ENCODE assay signal across 16 cellular contexts in the genomic region with DNA sequence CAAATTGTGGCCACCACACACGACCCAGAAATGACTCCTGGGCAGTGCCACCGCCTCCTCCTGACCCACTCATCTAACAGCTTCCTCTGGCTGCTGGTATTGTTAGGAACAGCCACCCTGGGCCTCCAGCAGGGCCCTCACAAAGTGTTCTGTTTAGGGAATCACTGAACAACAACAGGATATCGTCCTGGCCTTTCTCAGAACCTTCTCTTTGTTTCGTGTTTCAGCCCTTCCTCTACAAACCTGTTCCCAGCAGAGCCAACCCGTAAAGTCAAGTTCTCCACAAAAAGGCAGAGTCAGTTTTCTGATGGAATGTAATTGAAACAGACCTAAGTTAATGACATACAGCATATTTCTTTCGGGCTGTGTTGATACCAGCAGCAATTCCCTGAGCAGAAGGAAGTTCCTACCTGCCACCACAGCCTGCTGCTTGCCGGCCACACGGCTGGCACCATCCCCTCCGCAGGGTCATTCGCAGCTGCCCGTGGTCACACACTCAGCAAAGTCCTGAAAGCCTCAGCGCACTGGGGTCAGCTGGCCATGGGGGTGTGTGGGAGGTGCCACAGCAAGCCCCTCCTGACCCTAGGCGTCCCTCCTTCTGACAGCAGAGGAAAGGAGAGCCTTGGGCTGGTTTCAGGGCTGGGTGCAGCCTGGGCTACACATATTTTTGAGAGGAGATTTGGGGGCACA.
DNase-seq lines count a peak whose midpoint lies in the region; ATAC-seq and TF ChIP-seq lines count a peak whose summit lies in the region.
"Had no signal": no experiment of that assay in that cellular context is flagged by ENCODE, and none has a peak within 500 bp of the region (broad histone marks: within the 10 kb centered on the region; RNA-seq: fewer than 3 reads in every experiment).

No MANE protein-coding gene starts in this region.

- H3K4me1 ChIP-seq in spleen: peaks cover 0 to 19% (median 10%) of the 10 kb centered on the region in 6 donors
- H3K4me1 ChIP-seq in PC-3 (ENCODE audit: insufficient read depth, low read length): no peaks in the 10 kb centered on the region
- H3K4me1 ChIP-seq: BLaER1, tibial artery had no signal

- WGBS in spleen, 5 donors: 41 to 53% (median 51%) methylated on average over 13 of the region's 13 CpGs

- peaks cover 10% of the 10 kb centered on the region for H3K4me1 Mint-ChIP-seq in mesothelial cell of epicardium

- no peaks in the 10 kb centered on the region for H3K9me3 Mint-ChIP-seq in mesothelial cell of epicardium
- H3K9me3 Mint-ChIP-seq: T-helper 1 cell treated with Interleukin-12 subunit alpha and Interleukin-12 subunit beta and Interleukin-4 antibody, amounts not matched to agents 30 μg/mL and 1 μg/mL, for 36 hours had no signal

- H2AFZ ChIP-seq in PC-3 (ENCODE audit: low read length): no peak overlapping the region

- TF ChIP-seq POLR2A in spleen (IDR thresholded peaks at IDR 0.05): no peak

- peaks cover 2% of the 10 kb centered on the region for H3K27me3 Mint-ChIP-seq in mesothelial cell of epicardium (ENCODE audit: low read depth)

- no peak for ATAC-seq in GM21526 (IDR thresholded peaks at IDR 0.05; ENCODE audit: low FRiP score, unreplicated experiment)
- no peak for ATAC-seq in PC-3

- no peaks in the 10 kb centered on the region for H3K27me3 ChIP-seq in spleen (replicated peaks in 1 of 7)
- no peaks in the 10 kb centered on the region for H3K27me3 ChIP-seq in PC-3 (ENCODE audit: low read length)
- H3K27me3 ChIP-seq: BLaER1, tibial artery had no signal

- H3K9me3 ChIP-seq in spleen: no peaks in the 10 kb centered on the region
- no peaks in the 10 kb centered on the region for H3K9me3 ChIP-seq in PC-3 (ENCODE audit: low read length)
- H3K9me3 ChIP-seq: BLaER1, tibial artery had no signal

- TF ChIP-seq CTCF in mesothelial cell of epicardium (IDR thresholded peaks at IDR 0.05; ENCODE audit: unreplicated experiment): no peak
- peak in 2 of 11 experiments; percentile 18 to 19 for TF ChIP-seq CTCF in spleen (IDR thresholded peaks at IDR 0.05 in 8 of 11, conservative IDR thresholded peaks at IDR 0.05 in 3 of 11)
- no peak for TF ChIP-seq CTCF in PC-3 (conservative IDR thresholded peaks at IDR 0.05; ENCODE audit: low read depth, low read length)

- H3K4me3 ChIP-seq in spleen: no peak overlapping the region
- no peak overlapping the region for H3K4me3 ChIP-seq in PC-3 (ENCODE audit: low read length)
- H3K4me3 ChIP-seq: BLaER1, tibial artery had no signal

- intact Hi-C loops in spleen (cut with DNase I; ENCODE audit: low total_unique reads): no loop called here
- intact Hi-C loops in PC-3 (cut with micrococcal nuclease): no loop called here

- POLR2A ChIA-PET in PC-3 (lab: Charles Lee; ENCODE audit: unreplicated experiment): no interaction called here

- H3K27ac Mint-ChIP-seq in mesothelial cell of epicardium: peak overlapping the region; percentile 10
- H3K27ac Mint-ChIP-seq: T-helper 1 cell treated with Interleukin-12 subunit alpha and Interleukin-12 subunit beta and Interleukin-4 antibody, amounts not matched to agents 30 μg/mL and 1 μg/mL, for 36 hours had no signal

- no peaks in the 10 kb centered on the region for H3K9me2 ChIP-seq in PC-3 (replicated peaks; ENCODE audit: low read length)

- no TSS peak for BruUV-seq in PC-3 (replicated peaks; lab: Mats Ljungman, UMichigan)

- CTCF ChIA-PET in PC-3 (lab: Charles Lee): no interaction called here

- no peaks in the 10 kb centered on the region for H3K36me3 Mint-ChIP-seq in mesothelial cell of epicardium

- no peaks in the 10 kb centered on the region for H4K20me1 ChIP-seq in PC-3 (ENCODE audit: low read length)
- H4K20me1 ChIP-seq: BLaER1 had no signal

- H3K4me3 Mint-ChIP-seq in mesothelial cell of epicardium: no peak overlapping the region
- H3K4me3 Mint-ChIP-seq: T-helper 1 cell treated with Interleukin-12 subunit alpha and Interleukin-12 subunit beta and Interleukin-4 antibody, amounts not matched to agents 30 μg/mL and 1 μg/mL, for 36 hours had no signal

- DNase-seq in NOMO-1 (lab: John Stamatoyannopoulos, UW; ENCODE audit: unreplicated experiment in 2 of 2) (peak; percentile 12 to 27), dermis microvascular lymphatic vessel endothelial cell (ENCODE audit: low read depth in 2 of 2) (peak; percentile 100), mesothelial cell of epicardium (ENCODE audit: low spot score in 2 of 2, unreplicated experiment in 2 of 2) (no peak), spleen (peak; percentile 83), PC-3 (no peak)
- no peak for DNase-seq in NK-92 treated with Interleukin-12 subunit alpha and Interleukin-12 subunit beta, amount 100 ng/mL, for 24 hours (lab: John Stamatoyannopoulos, UW)
- DNase-seq: activated CD4-positive, alpha-beta T cell treated with anti-CD3 and anti-CD28 coated beads for 1 hour; KG1; NCI-H1694 treated with DMSO at 0.1 percent for 48 hours; NCI-H524 treated with DMSO at 0.1 percent for 48 hours; occipital lobe; tibial artery had no signal

- H3K36me3 ChIP-seq in spleen (no peaks in the 10 kb centered on the region), PC-3 (ENCODE audit: low read depth, low read length) (no peaks in the 10 kb centered on the region)
- H3K36me3 ChIP-seq: BLaER1, tibial artery had no signal

- H3F3A ChIP-seq in PC-3 (ENCODE audit: low read length, unreplicated experiment): no peaks in the 10 kb centered on the region

- no peaks in the 10 kb centered on the region for H3K79me2 ChIP-seq in PC-3 (ENCODE audit: low read length)

- H3K4me2 ChIP-seq in PC-3 (ENCODE audit: low read length): no peak overlapping the region
- H3K4me2 ChIP-seq: BLaER1 had no signal

- H3K27ac ChIP-seq in spleen: peak overlapping the region; percentile 60 to 87 (median 78)
- no peak overlapping the region for H3K27ac ChIP-seq in PC-3 (ENCODE audit: low read length)
- H3K27ac ChIP-seq: BLaER1, epithelial cell of prostate, tibial artery had no signal

- H3K9ac ChIP-seq in PC-3 (ENCODE audit: low read length): no peak overlapping the region
- H3K9ac ChIP-seq: BLaER1 had no signal

Comparison
In these comparisons a context has a peak if more than half of its experiments do, and no peak if none do; other contexts are left out.
1. DNase-seq: peak in NOMO-1 (2 of 2), dermis microvascular lymphatic vessel endothelial cell (2 of 2) and spleen (single experiment); none in mesothelial cell of epicardium (0 of 2), NK-92 treated with Interleukin-12 subunit alpha and Interleukin-12 subunit beta, amount 100 ng/mL, for 24 hours (single experiment) and PC-3 (single experiment).